ENCODE assay signal across 1 cellular context in the genomic region with DNA sequence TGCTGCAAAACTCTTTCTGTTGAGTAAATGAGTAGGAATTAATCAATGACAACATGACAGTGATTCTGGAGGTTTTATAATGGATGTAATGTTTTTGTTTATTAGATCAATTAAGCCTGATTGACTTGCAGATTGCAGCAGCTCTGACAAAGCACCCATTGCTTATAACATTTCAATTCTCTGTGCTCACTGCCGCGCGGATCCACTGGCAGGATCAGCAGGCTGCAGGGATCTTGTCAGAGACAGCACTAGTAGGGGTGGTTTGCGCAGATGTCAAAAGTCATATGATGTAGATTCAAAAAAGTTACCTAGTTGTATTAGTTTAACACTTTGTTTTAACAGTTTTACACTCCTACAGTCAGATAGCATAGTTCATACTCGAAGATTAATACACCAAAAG.
TF ChIP-seq lines count a peak whose summit lies in the region.

No MANE protein-coding gene starts in this region.

TF ChIP-seq in WTC11, 78 proteins besides CTCF, POLR2A, EP300 and RAD21 (continued from another document):
- TF ChIP-seq ZBTB43 (CRISPR knock-in tag; IDR thresholded peaks at IDR 0.05) (no peak), ZBTB21 (CRISPR knock-in tag; IDR thresholded peaks at IDR 0.05; ENCODE audit: borderline replicate concordance) (no peak), RORB (CRISPR knock-in tag; IDR thresholded peaks at IDR 0.05) (no peak), NFE2L1 (CRISPR knock-in tag; IDR thresholded peaks at IDR 0.05) (no peak), FOXK1 (CRISPR knock-in tag; IDR thresholded peaks at IDR 0.05) (no peak), PRRX2 (CRISPR knock-in tag; IDR thresholded peaks at IDR 0.05) (no peak), SMAD3 (CRISPR knock-in tag; IDR thresholded peaks at IDR 0.05; ENCODE audit: borderline replicate concordance) (no peak), ZNF423 (CRISPR knock-in tag; IDR thresholded peaks at IDR 0.05) (no peak), NFATC4 (CRISPR knock-in tag; IDR thresholded peaks at IDR 0.05) (no peak)
- TF ChIP-seq, protein P1, sequence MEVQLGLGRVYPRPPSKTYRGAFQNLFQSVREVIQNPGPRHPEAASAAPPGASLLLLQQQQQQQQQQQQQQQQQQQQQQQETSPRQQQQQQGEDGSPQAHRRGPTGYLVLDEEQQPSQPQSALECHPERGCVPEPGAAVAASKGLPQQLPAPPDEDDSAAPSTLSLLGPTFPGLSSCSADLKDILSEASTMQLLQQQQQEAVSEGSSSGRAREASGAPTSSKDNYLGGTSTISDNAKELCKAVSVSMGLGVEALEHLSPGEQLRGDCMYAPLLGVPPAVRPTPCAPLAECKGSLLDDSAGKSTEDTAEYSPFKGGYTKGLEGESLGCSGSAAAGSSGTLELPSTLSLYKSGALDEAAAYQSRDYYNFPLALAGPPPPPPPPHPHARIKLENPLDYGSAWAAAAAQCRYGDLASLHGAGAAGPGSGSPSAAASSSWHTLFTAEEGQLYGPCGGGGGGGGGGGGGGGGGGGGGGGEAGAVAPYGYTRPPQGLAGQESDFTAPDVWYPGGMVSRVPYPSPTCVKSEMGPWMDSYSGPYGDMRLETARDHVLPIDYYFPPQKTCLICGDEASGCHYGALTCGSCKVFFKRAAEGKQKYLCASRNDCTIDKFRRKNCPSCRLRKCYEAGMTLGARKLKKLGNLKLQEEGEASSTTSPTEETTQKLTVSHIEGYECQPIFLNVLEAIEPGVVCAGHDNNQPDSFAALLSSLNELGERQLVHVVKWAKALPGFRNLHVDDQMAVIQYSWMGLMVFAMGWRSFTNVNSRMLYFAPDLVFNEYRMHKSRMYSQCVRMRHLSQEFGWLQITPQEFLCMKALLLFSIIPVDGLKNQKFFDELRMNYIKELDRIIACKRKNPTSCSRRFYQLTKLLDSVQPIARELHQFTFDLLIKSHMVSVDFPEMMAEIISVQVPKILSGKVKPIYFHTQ (CRISPR knock-in tag; IDR thresholded peaks at IDR 0.05): no peak
TF ChIP-seq in WTC11: peak in this region for 0.
